10 cellular contexts compared by ENCODE assay signal in genomic region chr11:61671527-61671926, GRCh38. TPM values are rescaled to one million over a fixed set of nuclear protein-coding genes. Genes with fewer than 3 reads are reported as not detected.
A peak's percentile ranks its signal among the peaks of the same experiment; 100 is the strongest.
DNase-seq lines count a peak whose midpoint lies in the region; ATAC-seq, FAIRE-seq and TF ChIP-seq lines count a peak whose summit lies in the region.
"Had no signal": no experiment of that assay in that cellular context is flagged by ENCODE, and none has a peak within 500 bp of the region (broad histone marks: within the 10 kb centered on the region; RNA-seq: fewer than 3 reads in every experiment).

No MANE protein-coding gene starts in this region.

- POLR2A ChIA-PET in A549 (lab: Yijun Ruan, JAX), result no interaction called here
- POLR2A ChIA-PET in Panc1 (lab: Charles Lee), result interaction anchor here (0.6 kb wide), 1 partner anchor 12 kb away, joined by 3 read pairs; no protein-coding TSS in a partner anchor

- H3K4me1 ChIP-seq in A549, result peaks cover 6% of the 10 kb centered on the region; the same call in 1 of the 3 replicates
- no peaks in the 10 kb centered on the region for H3K4me1 ChIP-seq in Panc1 (ENCODE audit: control insufficient read depth, insufficient read depth, low read length)

- TF ChIP-seq RAD21 in A549 (conservative IDR thresholded peaks at IDR 0.05 in 1 of 2, IDR thresholded peaks at IDR 0.05 in 1 of 2), result peak in 1 of 2 experiments; percentile 29; a peak in 1 of 5 replicates

- whole genome bisulfite sequencing in A549 (ENCODE audit: missing lambda C conversion rate), result 41% methylated on average over 5 of the region's 5 CpGs

- ATAC-seq in A549, result peak; percentile 67 to 87; a peak in 5 of 6 replicates
- peak; percentile 71; the same call in 1 of the 2 replicates for ATAC-seq in Panc1
- ATAC-seq in GM21717 (IDR thresholded peaks at IDR 0.05; ENCODE audit: unreplicated experiment), result no peak

- TF ChIP-seq CTCF in A549 (IDR thresholded peaks at IDR 0.05) (peak; percentile 22; the same call in 2 of the 3 replicates), GM20000 (IDR thresholded peaks at IDR 0.05; ENCODE audit: extremely low read depth, missing control alignments) (peak; percentile 29), Panc1 (IDR thresholded peaks at IDR 0.05) (no peak; the same call in 1 of the 2 replicates), fibroblast of villous mesenchyme (IDR thresholded peaks at IDR 0.05; ENCODE audit: insufficient read depth, low read depth, low read length) (peak; percentile 45)

- intact Hi-C loops in Panc1 (cut with micrococcal nuclease; ENCODE audit: unreplicated experiment), result no loop called here

- FAIRE-seq in A549 (lab: Jason Lieb, UNC) (no peak), HTR-8/SVneo (lab: Jason Lieb, UNC) (no peak)

- H3K4me3 ChIP-seq in A549, result no peak overlapping the region
- H3K4me3 ChIP-seq in Panc1 (ENCODE audit: low read depth in 2 of 2, low read length in 2 of 2), result no peak overlapping the region
- H3K4me3 ChIP-seq in fibroblast of villous mesenchyme (ENCODE audit: low read depth, low read length), result no peak overlapping the region
- H3K4me3 ChIP-seq: coronary artery had no signal

- TF ChIP-seq EP300 in A549 (IDR thresholded peaks at IDR 0.05), result no peak

- H3K27me3 ChIP-seq in Panc1 (ENCODE audit: control insufficient read depth, insufficient read depth, low read length), result 0 out of 2 replicates have a peak, but pooled peaks cover 2% of the 10 kb centered on the region

- CTCF ChIA-PET in A549 (lab: Yijun Ruan, JAX), result interaction anchor here (0.9 to 1.8 kb wide), 10 partner anchors 9 to 225 kb away, joined by 3 to 5 read pairs (median 4); partner anchors contain the start of gene DAGLA
- CTCF ChIA-PET in Panc1 (lab: Charles Lee), result interaction anchor here (0.8 to 1.3 kb wide), 3 partner anchors 23 to 38 kb away, joined by 3 to 7 read pairs (median 3); no protein-coding TSS in a partner anchor

- in situ Hi-C loops in Panc1 (cut with HindIII; ENCODE audit: low pct_unique_long_range_greater_than_20kb, low sequenced_read_pairs), result no loop called here

- no peak overlapping the region for H3K27ac ChIP-seq in A549
- H3K27ac ChIP-seq in Panc1 (ENCODE audit: low read length), result no peak overlapping the region
- H3K27ac ChIP-seq: coronary artery had no signal

- peak; percentile 49 to 51 for DNase-seq in A549 (ENCODE audit: low read depth in 1 of 2, low spot score in 1 of 2)
- DNase-seq in GM20000 (ENCODE audit: low spot score), result no peak
- no peak for DNase-seq in Panc1 (ENCODE audit: low read depth, low spot score)
- DNase-seq in fibroblast of villous mesenchyme (ENCODE audit: low read depth), result no peak
- no peak for DNase-seq in GM03348 (ENCODE audit: low spot score)
- no peak for DNase-seq in HTR-8/SVneo (ENCODE audit: insufficient read length, low spot score)
- DNase-seq in hypothalamus (lab: John Stamatoyannopoulos, UW), result no peak
- DNase-seq: midbrain had no signal

- BruUV-seq in Panc1 (replicated peaks; lab: Mats Ljungman, UMichigan), result no TSS peak

- H3K9me3 ChIP-seq in A549, result no peaks in the 10 kb centered on the region; the same call in 2 of the 3 replicates
- H3K9me3 ChIP-seq in Panc1 (ENCODE audit: control insufficient read depth, insufficient read depth, low read depth, low read length), result no peaks in the 10 kb centered on the region

- no peak overlapping the region for H3K4me2 ChIP-seq in A549

- no peaks in the 10 kb centered on the region for H3K36me3 ChIP-seq in Panc1 (ENCODE audit: control insufficient read depth, insufficient read depth, low read length)

- no peak for TF ChIP-seq POLR2A in A549 (IDR thresholded peaks at IDR 0.05; ENCODE audit: low read length)

TF ChIP-seq in A549, 52 proteins besides CTCF, POLR2A, EP300 and RAD21:
- TF ChIP-seq E2F6 (IDR thresholded peaks at IDR 0.05; ENCODE audit: borderline replicate concordance, low read depth) (no peak), CBX8 (IDR thresholded peaks at IDR 0.05) (no peak), ZFP36 (IDR thresholded peaks at IDR 0.05; ENCODE audit: borderline replicate concordance, partially characterized antibody) (no peak), TFCP2L1 (CRISPR knock-in tag; IDR thresholded peaks at IDR 0.05) (no peak), PBX3 (IDR thresholded peaks at IDR 0.05) (no peak), ESRRA (IDR thresholded peaks at IDR 0.05; ENCODE audit: borderline replicate concordance, low read length) (no peak), MAX (IDR thresholded peaks at IDR 0.05) (no peak), SREBF2 (IDR thresholded peaks at IDR 0.05) (no peak), PHF8 (IDR thresholded peaks at IDR 0.05; ENCODE audit: borderline replicate concordance, low read depth) (no peak), HES2 (IDR thresholded peaks at IDR 0.05) (no peak), RFX5 (IDR thresholded peaks at IDR 0.05) (no peak), KDM1A (IDR thresholded peaks at IDR 0.05; ENCODE audit: low read depth) (no peak), MYC (IDR thresholded peaks at IDR 0.05; ENCODE audit: borderline replicate concordance, low read length) (no peak)

RNA-seq across cellular contexts. Expression of gene DAGLA, which starts 8.7 kb away (rescaled TPM):
- polyA plus RNA-seq in A549 (2011; rRNA removed) (0.93 and 1.2 TPM in 2 replicates), A549 (2017; fragmentation: RNase III; extraction: RNeasy Plus Mini Kit Qiagen cat#74134 plus additional on column Dnase treatment) (2.2 to 2.5 TPM (median 2.5 TPM) in 3 replicates)
- polyA plus RNA-seq in A549 (2012; cell fraction: cytosol; rRNA removed), result 2.3 and 3.7 TPM in 2 replicates
- 6.3 and 8.7 TPM in 2 replicates for polyA plus RNA-seq in A549 (2012; cell fraction: nucleus; rRNA removed)
- 2.0 and 2.3 TPM in 2 replicates for polyA minus RNA-seq in A549 (2011; rRNA and poly(A)+ RNA removed)
- total RNA-seq in Panc1 (2021; ENCODE audit: unreplicated experiment) (6.4 TPM), fibroblast of villous mesenchyme (2.2 and 2.6 TPM in 2 replicates)
- polyA plus RNA-seq in Panc1 (2012; ENCODE audit: insufficient read length), result 5.6 TPM

Comparison
In these comparisons a context has a peak if more than half of its experiments do, and no peak if none do; other contexts are left out.
1. DNase-seq: peak in A549 (2 of 2); none in GM20000 (single experiment), Panc1 (single experiment), fibroblast of villous mesenchyme (single experiment), GM03348 (single experiment), HTR-8/SVneo (single experiment) and hypothalamus (0 of 51).